Comparison of ENCODE assay signal across 27 cellular contexts in genomic region chrY:7502896-7503295, GRCh38.
"Had no signal": no experiment of that assay in that cellular context is flagged by ENCODE, and none has a peak within 500 bp of the region (broad histone marks: within the 10 kb centered on the region; RNA-seq: fewer than 3 reads in every experiment).

No MANE protein-coding gene starts in this region.

- FAIRE-seq: colon, endothelial cell of umbilical vein, keratinocyte had no signal

- H3K27me3 ChIP-seq: body of pancreas, esophagus squamous epithelium, testis, uterus had no signal

- H3K27ac ChIP-seq: body of pancreas, esophagus squamous epithelium, testis, uterus, VCaP had no signal

- H3K4me1 Mint-ChIP-seq: activated CD4-positive, alpha-beta T cell treated with anti-CD3 and anti-CD28 coated beads, Interleukin-2, amount 10 ng/mL, durations not matched to agents 24 days and 14 days; activated CD8-positive, alpha-beta memory T cell treated with anti-CD3 and anti-CD28 coated beads, Interleukin-2, amount 10 ng/mL, durations not matched to agents 7 days and 5 days; activated naive CD4-positive, alpha-beta T cell treated with anti-CD3 and anti-CD28 coated beads, Interleukin-2, amount 50 U/mL, for 24 hours; memory B cell; stimulated activated naive B cell treated with anti-CD40 and anti-IgM and Interleukin-4, amounts not matched to agents 10 μg/mL and 1 μg/mL and 100 μg/mL, for 72 hours had no signal

- ATAC-seq: activated CD4-positive, CD25-positive, alpha-beta regulatory T cell treated with anti-CD3 and anti-CD28 coated beads, Interleukin-2, amount 50 U/mL, for 24 hours; activated CD8-positive, alpha-beta memory T cell treated with anti-CD3 and anti-CD28 coated beads, Interleukin-2, amount 10 ng/mL, durations not matched to agents 7 days and 5 days; activated CD8-positive, alpha-beta T cell treated with anti-CD3 and anti-CD28 coated beads for 36 hours; body of pancreas; effector memory CD8-positive, alpha-beta T cell; left colon; sciatic nerve; stimulated activated naive B cell treated with anti-CD40 and anti-IgM and Interleukin-4, amounts not matched to agents 10 μg/mL and 1 μg/mL and 100 μg/mL, for 72 hours had no signal

- H3K36me3 ChIP-seq: esophagus squamous epithelium, uterus had no signal

- H3K36me3 Mint-ChIP-seq: activated CD8-positive, alpha-beta memory T cell treated with anti-CD3 and anti-CD28 coated beads, Interleukin-2, amount 10 ng/mL, durations not matched to agents 7 days and 5 days had no signal

- H3K27ac Mint-ChIP-seq: activated CD4-positive, alpha-beta T cell treated with anti-CD3 and anti-CD28 coated beads, Interleukin-2, amount 10 ng/mL, durations not matched to agents 24 days and 14 days; activated CD8-positive, alpha-beta memory T cell treated with anti-CD3 and anti-CD28 coated beads, Interleukin-2, amount 10 ng/mL, durations not matched to agents 7 days and 5 days; activated CD8-positive, alpha-beta T cell treated with anti-CD3 and anti-CD28 coated beads for 36 hours; activated naive CD4-positive, alpha-beta T cell treated with anti-CD3 and anti-CD28 coated beads, Interleukin-2, amount 50 U/mL, for 24 hours; activated T-helper 1 cell treated with anti-CD3 and anti-CD28 coated beads, Interleukin-12 subunit alpha, Interleukin-12 subunit beta, Interleukin-2, Interleukin-4 antibody, amounts not matched to agents 30 ng/mL and 10 ng/mL and 1 ng/mL, durations not matched to agents 14 hours and 24 hours and 36 hours; effector memory CD8-positive, alpha-beta T cell; memory B cell; stimulated activated naive B cell treated with anti-CD40 and anti-IgM and Interleukin-4, amounts not matched to agents 10 μg/mL and 1 μg/mL and 100 μg/mL, for 72 hours had no signal

- DNase-seq: activated CD4-positive, alpha-beta T cell treated with anti-CD3 and anti-CD28 coated beads, Interleukin-2, amount 10 ng/mL, durations not matched to agents 24 days and 14 days; activated CD8-positive, alpha-beta memory T cell treated with anti-CD3 and anti-CD28 coated beads, Interleukin-2, amount 10 ng/mL, durations not matched to agents 7 days and 5 days; activated CD8-positive, alpha-beta T cell treated with anti-CD3 and anti-CD28 coated beads for 36 hours; activated gamma-delta T cell; activated T-cell treated with anti-CD3 and anti-CD28 coated beads for 4 hours; anterior cingulate cortex; body of pancreas; central memory CD4-positive, alpha-beta T cell; effector memory CD8-positive, alpha-beta T cell; esophagus squamous epithelium; left colon; nucleus accumbens; stimulated activated CD4-positive, alpha-beta T cell treated with anti-CD3 and anti-CD28 coated beads, Interleukin-2, amount 100 ng/mL, for 48 hours; stimulated activated CD8-positive, alpha-beta memory T cell treated with anti-CD3 and anti-CD28 coated beads, Interleukin-4, amount 100 ng/mL, for 48 hours; stimulated activated naive B cell treated with anti-CD40 and anti-IgM and Interleukin-4, amounts not matched to agents 10 μg/mL and 1 μg/mL and 100 μg/mL, for 72 hours; testis; trophoblast cell; uterus had no signal

- H3K4me3 Mint-ChIP-seq: activated CD4-positive, alpha-beta T cell treated with anti-CD3 and anti-CD28 coated beads, Interleukin-2, amount 10 ng/mL, durations not matched to agents 24 days and 14 days; activated CD8-positive, alpha-beta memory T cell treated with anti-CD3 and anti-CD28 coated beads, Interleukin-2, amount 10 ng/mL, durations not matched to agents 7 days and 5 days; activated CD8-positive, alpha-beta T cell treated with anti-CD3 and anti-CD28 coated beads for 36 hours; activated naive CD4-positive, alpha-beta T cell treated with anti-CD3 and anti-CD28 coated beads, Interleukin-2, amount 50 U/mL, for 24 hours; activated T-helper 1 cell treated with anti-CD3 and anti-CD28 coated beads, Interleukin-12 subunit alpha, Interleukin-12 subunit beta, Interleukin-2, Interleukin-4 antibody, amounts not matched to agents 30 ng/mL and 10 ng/mL and 1 ng/mL, durations not matched to agents 14 hours and 24 hours and 36 hours; effector memory CD8-positive, alpha-beta T cell; memory B cell; stimulated activated naive B cell treated with anti-CD40 and anti-IgM and Interleukin-4, amounts not matched to agents 10 μg/mL and 1 μg/mL and 100 μg/mL, for 72 hours had no signal

- H3K27me3 Mint-ChIP-seq: activated CD4-positive, alpha-beta T cell treated with anti-CD3 and anti-CD28 coated beads, Interleukin-2, amount 10 ng/mL, durations not matched to agents 24 days and 14 days; activated CD8-positive, alpha-beta memory T cell treated with anti-CD3 and anti-CD28 coated beads, Interleukin-2, amount 10 ng/mL, durations not matched to agents 7 days and 5 days; activated CD8-positive, alpha-beta T cell treated with anti-CD3 and anti-CD28 coated beads for 36 hours; activated naive CD4-positive, alpha-beta T cell treated with anti-CD3 and anti-CD28 coated beads, Interleukin-2, amount 50 U/mL, for 24 hours had no signal

- H3K9me3 ChIP-seq: body of pancreas, esophagus squamous epithelium, testis, uterus had no signal

- H3K9me3 Mint-ChIP-seq: activated naive CD4-positive, alpha-beta T cell treated with anti-CD3 and anti-CD28 coated beads, Interleukin-2, amount 50 U/mL, for 24 hours; activated T-helper 1 cell treated with anti-CD3 and anti-CD28 coated beads, Interleukin-12 subunit alpha, Interleukin-12 subunit beta, Interleukin-2, Interleukin-4 antibody, amounts not matched to agents 30 ng/mL and 10 ng/mL and 1 ng/mL, durations not matched to agents 14 hours and 24 hours and 36 hours had no signal

- H3K4me3 ChIP-seq: body of pancreas, esophagus squamous epithelium, testis, uterus had no signal

- H3K4me1 ChIP-seq: body of pancreas, esophagus squamous epithelium, testis, uterus had no signal
